ENCODE assay signal across 8 cellular contexts in genomic region chr7:131105803-131106680, GRCh38.
DNase-seq lines count a peak whose midpoint lies in the region; ATAC-seq and TF ChIP-seq lines count a peak whose summit lies in the region.

No MANE protein-coding gene starts in this region.

- peak overlapping the region; percentile 97 for H3K4me3 Mint-ChIP-seq in chondrocyte (ENCODE audit: unreplicated experiment)

- peak overlapping the region; percentile 98 for H3K27ac Mint-ChIP-seq in chondrocyte (ENCODE audit: unreplicated experiment)

- intact Hi-C loops in left colon (cut with DNase I, micrococcal nuclease): loop anchor here in 1 of 2 donors (10.0 kb wide), 2 partner anchors 219 to 319 kb away; partner anchors contain the start of gene MKLN1

- no peaks in the 10 kb centered on the region for H3K9me3 Mint-ChIP-seq in chondrocyte (ENCODE audit: low read depth)

- TF ChIP-seq CTCF in chondrocyte (IDR thresholded peaks at IDR 0.05): no peak

- H3K4me1 Mint-ChIP-seq in chondrocyte (ENCODE audit: low read depth): peaks cover 53% of the 10 kb centered on the region

- no peaks in the 10 kb centered on the region for H3K36me3 Mint-ChIP-seq in chondrocyte (ENCODE audit: low read depth)

- no peaks in the 10 kb centered on the region for H3K27me3 Mint-ChIP-seq in chondrocyte (ENCODE audit: low read depth)

- peak; percentile 35 for DNase-seq in DMS79 treated with DMSO at 0.1 percent for 48 hours (lab: John Stamatoyannopoulos, UW)
- DNase-seq in DMS79 (lab: John Stamatoyannopoulos, UW): no peak
- peak; percentile 49 to 61 for DNase-seq in NCI-H1930 (lab: John Stamatoyannopoulos, UW)
- DNase-seq in activated CD4-positive, alpha-beta T cell treated with anti-CD3 and anti-CD28 coated beads for 1 hour: peak; percentile 72
- DNase-seq in chondrocyte (ENCODE audit: low spot score): no peak
- peak; percentile 80 to 89 for DNase-seq in left colon
- peak; percentile 73 for DNase-seq in stimulated activated CD4-positive, alpha-beta T cell treated with anti-CD3 and anti-CD28 coated beads, Interleukin-1b, Interleukin-23, amount 100 ng/mL, for 48 hours

- peak; percentile 49 for ATAC-seq in HG02642 (IDR thresholded peaks at IDR 0.05; ENCODE audit: poor library complexity, unreplicated experiment)
- peak; percentile 82 for ATAC-seq in left colon

Comparison
In these comparisons a context has a peak if more than half of its experiments do, and no peak if none do; other contexts are left out.
1. DNase-seq: peak in DMS79 treated with DMSO at 0.1 percent for 48 hours (single experiment), NCI-H1930 (2 of 2), activated CD4-positive, alpha-beta T cell treated with anti-CD3 and anti-CD28 coated beads for 1 hour (single experiment), left colon (2 of 2) and stimulated activated CD4-positive, alpha-beta T cell treated with anti-CD3 and anti-CD28 coated beads, Interleukin-1b, Interleukin-23, amount 100 ng/mL, for 48 hours (single experiment); none in DMS79 (single experiment) and chondrocyte (single experiment).